1 cellular context compared by ENCODE assay signal in the genomic region with DNA sequence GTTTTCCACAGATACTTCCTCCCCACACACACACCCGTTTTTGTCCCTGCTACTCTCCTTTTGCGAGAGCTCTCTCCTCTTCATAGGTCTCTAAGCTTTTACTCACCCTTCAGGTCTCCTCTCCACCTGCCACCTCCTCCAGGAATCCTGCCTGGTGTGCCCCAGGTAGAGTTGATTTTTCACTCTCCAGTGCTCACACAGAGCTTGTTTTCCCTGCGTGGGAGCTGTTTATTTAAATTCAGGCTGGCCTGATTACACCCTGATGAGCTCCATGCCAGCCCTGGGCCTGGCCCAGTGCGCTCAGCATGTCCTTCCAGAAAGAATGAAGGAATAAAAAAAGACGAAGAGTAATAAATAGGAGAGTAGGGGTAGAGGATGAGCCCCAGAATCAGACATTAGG.
TF ChIP-seq lines count a peak whose summit lies in the region.

No MANE protein-coding gene starts in this region.

TF ChIP-seq in IMR-90, 13 proteins besides CTCF, POLR2A, EP300 and RAD21:
- TF ChIP-seq BHLHE40 (IDR thresholded peaks at IDR 0.05; ENCODE audit: low read depth, low read length) (no peak), NFE2L2 (IDR thresholded peaks at IDR 0.05; ENCODE audit: low read depth, low read length) (no peak), MAFK (IDR thresholded peaks at IDR 0.05; ENCODE audit: low read depth, low read length) (no peak), SMC3 (IDR thresholded peaks at IDR 0.05; ENCODE audit: low read depth, low read length) (no peak), CEBPB (IDR thresholded peaks at IDR 0.05; ENCODE audit: low read depth, low read length) (no peak), RFX5 (IDR thresholded peaks at IDR 0.05; ENCODE audit: low read depth, low read length) (no peak), MAZ (IDR thresholded peaks at IDR 0.05; ENCODE audit: borderline replicate concordance, low read depth, low read length) (no peak), FOS (IDR thresholded peaks at IDR 0.05; ENCODE audit: low read depth, low read length) (no peak), MXI1 (IDR thresholded peaks at IDR 0.05; ENCODE audit: borderline replicate concordance, low read depth, low read length) (no peak), RCOR1 (IDR thresholded peaks at IDR 0.05; ENCODE audit: insufficient replicate concordance, low read length) (no peak), CHD1 (IDR thresholded peaks at IDR 0.05; ENCODE audit: low read depth, low read length) (no peak)
- TF ChIP-seq, protein P1, sequence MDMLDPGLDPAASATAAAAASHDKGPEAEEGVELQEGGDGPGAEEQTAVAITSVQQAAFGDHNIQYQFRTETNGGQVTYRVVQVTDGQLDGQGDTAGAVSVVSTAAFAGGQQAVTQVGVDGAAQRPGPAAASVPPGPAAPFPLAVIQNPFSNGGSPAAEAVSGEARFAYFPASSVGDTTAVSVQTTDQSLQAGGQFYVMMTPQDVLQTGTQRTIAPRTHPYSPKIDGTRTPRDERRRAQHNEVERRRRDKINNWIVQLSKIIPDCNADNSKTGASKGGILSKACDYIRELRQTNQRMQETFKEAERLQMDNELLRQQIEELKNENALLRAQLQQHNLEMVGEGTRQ (IDR thresholded peaks at IDR 0.05; ENCODE audit: low read depth, low read length): no peak
- TF ChIP-seq, protein P2, sequence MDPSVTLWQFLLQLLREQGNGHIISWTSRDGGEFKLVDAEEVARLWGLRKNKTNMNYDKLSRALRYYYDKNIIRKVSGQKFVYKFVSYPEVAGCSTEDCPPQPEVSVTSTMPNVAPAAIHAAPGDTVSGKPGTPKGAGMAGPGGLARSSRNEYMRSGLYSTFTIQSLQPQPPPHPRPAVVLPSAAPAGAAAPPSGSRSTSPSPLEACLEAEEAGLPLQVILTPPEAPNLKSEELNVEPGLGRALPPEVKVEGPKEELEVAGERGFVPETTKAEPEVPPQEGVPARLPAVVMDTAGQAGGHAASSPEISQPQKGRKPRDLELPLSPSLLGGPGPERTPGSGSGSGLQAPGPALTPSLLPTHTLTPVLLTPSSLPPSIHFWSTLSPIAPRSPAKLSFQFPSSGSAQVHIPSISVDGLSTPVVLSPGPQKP (IDR thresholded peaks at IDR 0.05; ENCODE audit: borderline replicate concordance, low read depth, low read length): no peak
